16 cellular contexts compared by ENCODE assay signal in genomic region chr11:35347921-35348331, GRCh38.
A peak's percentile ranks its signal among the peaks of the same experiment; 100 is the strongest.
DNase-seq lines count a peak whose midpoint lies in the region; TF ChIP-seq lines count a peak whose summit lies in the region.
"Had no signal": no experiment of that assay in that cellular context is flagged by ENCODE, and none has a peak within 500 bp of the region (broad histone marks: within the 10 kb centered on the region; RNA-seq: fewer than 3 reads in every experiment).

No MANE protein-coding gene starts in this region.

- 90% methylated on average over 1 of the region's 1 CpG for WGBS in mesenchymal stem cell

- no peak overlapping the region for H2BK5ac ChIP-seq in mesenchymal stem cell (ENCODE audit: low read depth, low read length, poor library complexity, severe bottlenecking)

- peak; percentile 15 for DNase-seq in BE2C
- DNase-seq in HFFc6 = peak; percentile 86
- peak; percentile 90 for DNase-seq in cerebellar cortex (ENCODE audit: low spot score)
- DNase-seq in mesenchymal stem cell = no peak
- no peak for DNase-seq in activated CD4-positive, alpha-beta T cell treated with anti-CD3 and anti-CD28 coated beads, Interleukin-2, amount 50 U/mL, for 1 hour
- DNase-seq in activated CD4-positive, CD25-positive, alpha-beta regulatory T cell treated with anti-CD3 and anti-CD28 coated beads, Interleukin-2, amount 50 U/mL, for 72 hours = no peak
- no peak for DNase-seq in stimulated activated CD4-positive, alpha-beta T cell treated with anti-CD3 and anti-CD28 coated beads, Interleukin-4, amount 100 ng/mL, for 1 hour
- DNase-seq in CD8-positive, alpha-beta memory T cell = no peak
- DNase-seq: activated CD4-positive, alpha-beta T cell treated with anti-CD3 and anti-CD28 coated beads for 1 hour; activated CD8-positive, alpha-beta memory T cell treated with anti-CD3 and anti-CD28 coated beads, Interleukin-2, amount 50 U/mL, for 48 hours; COR-L47; gastrocnemius medialis; Kasumi-1 had no signal

- H4K8ac ChIP-seq in mesenchymal stem cell (ENCODE audit: low read length) = no peak overlapping the region

- no peak overlapping the region for H2AFZ ChIP-seq in mesenchymal stem cell (ENCODE audit: low read depth, low read length)

- no peak overlapping the region for H3K4ac ChIP-seq in mesenchymal stem cell (ENCODE audit: low read depth in 1 of 2, low read length in 2 of 2)

- no peak overlapping the region; the same call in 1 of the 2 replicates for H3K4me3 Mint-ChIP-seq in HFFc6
- no peak overlapping the region for H3K4me3 Mint-ChIP-seq in CD8-positive, alpha-beta memory T cell

- no peak overlapping the region for H3K14ac ChIP-seq in mesenchymal stem cell (ENCODE audit: low read length in 2 of 2)

- peak overlapping the region; percentile 58 for H3K27ac Mint-ChIP-seq in HFFc6
- no peak overlapping the region for H3K27ac Mint-ChIP-seq in CD8-positive, alpha-beta memory T cell

- H2BK120ac ChIP-seq in mesenchymal stem cell (ENCODE audit: low read depth, low read length) = no peak overlapping the region

- no peaks in the 10 kb centered on the region for H3K27me3 ChIP-seq in BE2C
- no peaks in the 10 kb centered on the region for H3K27me3 ChIP-seq in mesenchymal stem cell (ENCODE audit: control insufficient read depth in 1 of 2, insufficient read depth in 1 of 2, low read length in 2 of 2)
- H3K27me3 ChIP-seq in CD8-positive, alpha-beta memory T cell (ENCODE audit: insufficient read depth, low read length, poor library complexity, severe bottlenecking) = no peaks in the 10 kb centered on the region
- H3K27me3 ChIP-seq: dorsolateral prefrontal cortex, tibial nerve had no signal

- H3K4me3 ChIP-seq in BE2C (ENCODE audit: low read depth, low read length) (no peak overlapping the region), mesenchymal stem cell (ENCODE audit: insufficient read depth in 1 of 2, low read depth in 1 of 2, low read length in 2 of 2) (no peak overlapping the region)
- no peak overlapping the region for H3K4me3 ChIP-seq in CD8-positive, alpha-beta memory T cell (ENCODE audit: low read length)
- H3K4me3 ChIP-seq: dorsolateral prefrontal cortex, gastrocnemius medialis, HAP-1, tibial nerve had no signal

- H3K4me1 ChIP-seq in BE2C = no peaks in the 10 kb centered on the region
- H3K4me1 ChIP-seq in mesenchymal stem cell (ENCODE audit: control insufficient read depth, insufficient read depth, low read depth, low read length) = peaks cover 7% of the 10 kb centered on the region
- H3K4me1 ChIP-seq in CD8-positive, alpha-beta memory T cell (ENCODE audit: insufficient read depth, low read length) = peaks cover 46% of the 10 kb centered on the region
- H3K4me1 ChIP-seq: HAP-1 had no signal

- CTCF ChIA-PET in CD8-positive, alpha-beta memory T cell (lab: Charles Lee) = no interaction called here

- no peak overlapping the region for H2AK5ac ChIP-seq in mesenchymal stem cell (ENCODE audit: low read length, severe bottlenecking)

- H2BK12ac ChIP-seq in mesenchymal stem cell (ENCODE audit: low read length in 2 of 2) = no peak overlapping the region

- H3K4me2 ChIP-seq in mesenchymal stem cell (ENCODE audit: low read length, poor library complexity, severe bottlenecking) = no peak overlapping the region

- H3K27ac ChIP-seq in mesenchymal stem cell (ENCODE audit: low read length, poor library complexity, severe bottlenecking) = no peak overlapping the region
- no peak overlapping the region for H3K27ac ChIP-seq in CD8-positive, alpha-beta memory T cell (ENCODE audit: low read depth, low read length)
- H3K27ac ChIP-seq: gastrocnemius medialis, tibial nerve had no signal

- H3K9ac ChIP-seq in mesenchymal stem cell (ENCODE audit: low read length) = peak overlapping the region; percentile 6

- peaks cover 2% of the 10 kb centered on the region; the same call in 1 of the 2 replicates for H3K27me3 Mint-ChIP-seq in HFFc6 (ENCODE audit: insufficient read depth)
- peaks cover 0 to 7% of the 10 kb centered on the region in 2 donors for H3K27me3 Mint-ChIP-seq in CD8-positive, alpha-beta memory T cell

- H3K36me3 Mint-ChIP-seq in HFFc6 (ENCODE audit: low read depth) = no peaks in the 10 kb centered on the region
- H3K36me3 Mint-ChIP-seq in CD8-positive, alpha-beta memory T cell = peaks cover 0 to 3% (median 3%) of the 10 kb centered on the region in 3 donors

- no peak overlapping the region for H4K91ac ChIP-seq in mesenchymal stem cell (ENCODE audit: low read length)

- H3K36me3 ChIP-seq in BE2C (no peaks in the 10 kb centered on the region), mesenchymal stem cell (ENCODE audit: control insufficient read depth in 1 of 2, insufficient read depth in 2 of 2, low read depth in 1 of 2, low read length in 2 of 2) (no peaks in the 10 kb centered on the region)
- no peaks in the 10 kb centered on the region for H3K36me3 ChIP-seq in CD8-positive, alpha-beta memory T cell (ENCODE audit: insufficient read depth, low read length)
- H3K36me3 ChIP-seq: gastrocnemius medialis, HAP-1, tibial nerve had no signal

- no peak overlapping the region for H3K18ac ChIP-seq in mesenchymal stem cell (ENCODE audit: low read depth in 1 of 2, low read length in 2 of 2)

- H3K79me1 ChIP-seq in mesenchymal stem cell (replicated peaks; ENCODE audit: low read length, poor library complexity, severe bottlenecking) = no peaks in the 10 kb centered on the region

- POLR2A ChIA-PET in CD8-positive, alpha-beta memory T cell (lab: Charles Lee) = interaction anchor here (0.5 kb wide), 1 partner anchor 123 kb away, joined by 3 read pairs; no protein-coding TSS in a partner anchor

- no peaks in the 10 kb centered on the region for H3K9me3 Mint-ChIP-seq in HFFc6
- no peaks in the 10 kb centered on the region for H3K9me3 Mint-ChIP-seq in CD8-positive, alpha-beta memory T cell

- H2BK15ac ChIP-seq in mesenchymal stem cell (ENCODE audit: low read depth, poor library complexity, severe bottlenecking) = no peak overlapping the region

- H3K9me3 ChIP-seq in BE2C (no peaks in the 10 kb centered on the region), mesenchymal stem cell (ENCODE audit: control insufficient read depth, low read length) (no peaks in the 10 kb centered on the region)
- no peaks in the 10 kb centered on the region for H3K9me3 ChIP-seq in CD8-positive, alpha-beta memory T cell (ENCODE audit: low read length)
- H3K9me3 ChIP-seq: gastrocnemius medialis, HAP-1, tibial nerve had no signal

- H3K23ac ChIP-seq in mesenchymal stem cell (ENCODE audit: low read length in 2 of 2) = no peak overlapping the region

- TF ChIP-seq CTCF in BE2C (IDR thresholded peaks at IDR 0.05; ENCODE audit: low read depth, low read length) (no peak), HFFc6 (IDR thresholded peaks at IDR 0.05) (no peak)

- H3K4me1 Mint-ChIP-seq in HFFc6 (ENCODE audit: low read depth) = peaks cover 60% of the 10 kb centered on the region
- peaks cover 24 to 35% (median 31%) of the 10 kb centered on the region in 3 donors for H3K4me1 Mint-ChIP-seq in CD8-positive, alpha-beta memory T cell

Comparison
In these comparisons a context has a peak if more than half of its experiments do, and no peak if none do; other contexts are left out.
1. DNase-seq: peak in BE2C (single experiment), HFFc6 (single experiment) and cerebellar cortex (single experiment); none in mesenchymal stem cell (single experiment), activated CD4-positive, alpha-beta T cell treated with anti-CD3 and anti-CD28 coated beads, Interleukin-2, amount 50 U/mL, for 1 hour (single experiment), activated CD4-positive, CD25-positive, alpha-beta regulatory T cell treated with anti-CD3 and anti-CD28 coated beads, Interleukin-2, amount 50 U/mL, for 72 hours (single experiment), stimulated activated CD4-positive, alpha-beta T cell treated with anti-CD3 and anti-CD28 coated beads, Interleukin-4, amount 100 ng/mL, for 1 hour (single experiment) and CD8-positive, alpha-beta memory T cell (0 of 5).